In the genomic region with DNA sequence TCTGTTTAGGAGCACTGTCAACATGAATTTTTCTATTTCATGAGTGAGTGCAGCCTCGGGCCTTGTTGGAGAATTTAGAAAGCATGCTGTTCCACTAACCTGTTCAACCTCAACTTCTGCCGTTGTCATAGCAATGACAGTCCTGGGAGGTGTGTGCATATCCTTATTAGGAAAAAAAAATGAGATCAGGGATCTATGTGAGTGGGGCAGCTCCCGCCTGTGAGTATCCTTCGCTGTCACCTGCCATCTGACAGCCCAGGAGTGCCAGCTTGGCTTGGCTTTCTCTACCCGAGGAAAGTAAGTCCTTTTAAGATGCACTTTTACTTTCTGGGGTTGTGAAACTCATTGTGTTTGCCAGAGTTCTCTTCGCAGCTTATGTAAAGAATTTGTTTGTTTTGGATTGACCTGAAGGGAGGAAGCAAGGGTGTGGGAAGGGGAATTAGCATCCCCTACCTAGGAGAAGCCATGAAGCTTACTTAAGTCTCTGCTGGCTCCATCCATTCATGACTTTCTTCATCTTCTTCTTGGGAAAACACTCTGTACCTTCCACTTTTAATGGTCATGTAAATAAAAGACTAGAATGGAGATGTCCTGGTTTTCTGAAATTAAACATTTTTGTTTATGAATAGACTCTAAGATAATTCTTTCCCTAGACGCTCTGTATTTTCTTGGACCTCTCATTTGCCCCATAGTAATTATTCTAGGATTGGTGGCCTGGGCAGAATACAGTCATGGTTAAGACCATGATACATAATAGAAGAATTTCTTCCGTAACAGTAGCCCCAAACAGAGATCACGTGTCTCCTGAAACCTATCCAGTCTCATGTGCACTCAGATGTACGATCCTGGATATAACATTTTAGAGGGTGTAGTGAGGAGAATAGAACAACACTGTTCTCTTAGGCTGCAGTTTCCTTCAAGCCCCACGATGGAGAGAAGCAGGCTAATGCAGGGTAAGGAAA, we compare ENCODE assay signal across 1 cellular context.
TF ChIP-seq lines count a peak whose summit lies in the region.

No MANE protein-coding gene starts in this region.

TF ChIP-seq in SK-N-SH treated with all-trans-retinoic acid at 6 μM for 48 hours, 23 proteins besides CTCF, POLR2A, EP300 and RAD21 (continued from another document):
- TF ChIP-seq TSHZ2 (CRISPR knock-in tag; IDR thresholded peaks at IDR 0.05), result no peak
- TF ChIP-seq ISL1 (CRISPR knock-in tag; IDR thresholded peaks at IDR 0.05), result no peak
- no peak for TF ChIP-seq ZC3H10 (CRISPR knock-in tag; IDR thresholded peaks at IDR 0.05)
- TF ChIP-seq CSDC2 (CRISPR knock-in tag; IDR thresholded peaks at IDR 0.05), result no peak
- TF ChIP-seq PATZ1 (CRISPR knock-in tag; IDR thresholded peaks at IDR 0.05; ENCODE audit: borderline replicate concordance), result no peak
- no peak for TF ChIP-seq RARB (CRISPR knock-in tag; IDR thresholded peaks at IDR 0.05)
- no peak for TF ChIP-seq ESRRG (CRISPR knock-in tag; IDR thresholded peaks at IDR 0.05)
- TF ChIP-seq ZFP30 (CRISPR knock-in tag; IDR thresholded peaks at IDR 0.05), result no peak
- no peak for TF ChIP-seq OSR1 (CRISPR knock-in tag; IDR thresholded peaks at IDR 0.05)
- no peak for TF ChIP-seq POU6F1 (CRISPR knock-in tag; IDR thresholded peaks at IDR 0.05; ENCODE audit: borderline replicate concordance, low read depth)
- TF ChIP-seq BACH2 (CRISPR knock-in tag; IDR thresholded peaks at IDR 0.05; ENCODE audit: borderline replicate concordance), result no peak
- no peak for TF ChIP-seq ZNF565 (CRISPR knock-in tag; conservative IDR thresholded peaks at IDR 0.05; ENCODE audit: low read depth)
- TF ChIP-seq PPARA (CRISPR knock-in tag; IDR thresholded peaks at IDR 0.05; ENCODE audit: borderline replicate concordance), result no peak
- TF ChIP-seq GLIS3 (CRISPR knock-in tag; IDR thresholded peaks at IDR 0.05), result no peak
- no peak for TF ChIP-seq TOX (CRISPR knock-in tag; IDR thresholded peaks at IDR 0.05; ENCODE audit: borderline replicate concordance)
- no peak for TF ChIP-seq TCF4 (CRISPR knock-in tag; IDR thresholded peaks at IDR 0.05; ENCODE audit: borderline replicate concordance)
- no peak for TF ChIP-seq ARNTL (CRISPR knock-in tag; IDR thresholded peaks at IDR 0.05; ENCODE audit: borderline replicate concordance, low read depth)
- TF ChIP-seq SNAI2 (CRISPR knock-in tag; IDR thresholded peaks at IDR 0.05), result no peak
